In the genomic region with DNA sequence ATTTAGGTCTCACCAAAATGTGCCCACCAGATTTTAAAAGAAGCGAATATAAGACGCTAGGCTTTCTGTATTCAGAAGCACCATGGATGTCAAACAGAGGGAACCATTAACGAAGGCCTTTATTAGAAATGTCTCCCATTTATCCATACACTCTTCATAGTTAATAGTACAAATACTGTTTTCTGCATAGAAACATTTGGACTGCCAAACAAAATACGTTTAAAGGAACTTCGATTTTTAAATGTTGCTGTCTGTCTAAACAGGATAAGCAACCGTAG, we compare ENCODE assay signal across 8 cellular contexts. TPM values are rescaled to one million over a fixed set of nuclear protein-coding genes. Genes with fewer than 3 reads are reported as not detected.
A peak's percentile ranks its signal among the peaks of the same experiment; 100 is the strongest.
DNase-seq lines count a peak whose midpoint lies in the region; ATAC-seq and TF ChIP-seq lines count a peak whose summit lies in the region.

No MANE protein-coding gene starts in this region.

- H3K27me3 ChIP-seq in lower lobe of right lung (ENCODE audit: low read depth) (no peaks in the 10 kb centered on the region), aorta (ENCODE audit: control insufficient read depth in 1 of 2, insufficient read depth in 2 of 2, low read length in 1 of 2) (peaks cover 0 to 2% of the 10 kb centered on the region in 2 donors)

- H3K27me3 Mint-ChIP-seq in stimulated activated naive CD8-positive, alpha-beta T cell treated with anti-CD3 and anti-CD28 coated beads, Interleukin-15, Interleukin-2, amounts not matched to agents 100 ng/mL and 50 ng/mL, for 24 hours, result no peaks in the 10 kb centered on the region

- no peak for ATAC-seq in stimulated activated naive CD8-positive, alpha-beta T cell treated with anti-CD3 and anti-CD28 coated beads, Interleukin-15, Interleukin-2, amounts not matched to agents 100 U/mL and 50 U/mL, for 24 hours
- no peak for ATAC-seq in lower lobe of right lung
- no peak for ATAC-seq in aorta (ENCODE audit: low FRiP score)

- H3K27ac ChIP-seq in lower lobe of right lung, result peak overlapping the region; percentile 93
- H3K27ac ChIP-seq in aorta (ENCODE audit: low read depth in 1 of 2, low read length in 2 of 2), result peak overlapping the region; percentile 79 to 91

- no peaks in the 10 kb centered on the region for H3K9me3 ChIP-seq in lower lobe of right lung
- no peaks in the 10 kb centered on the region for H3K9me3 ChIP-seq in aorta (ENCODE audit: control insufficient read depth, low read length)

- H3K4me3 ChIP-seq in astrocyte of the cerebellum (ENCODE audit: low read depth, low read length) (peak overlapping the region; percentile 78), lower lobe of right lung (peak overlapping the region; percentile 59), aorta (ENCODE audit: low read length in 2 of 2) (peak overlapping the region; percentile 90 to 97)

- H3K9me3 Mint-ChIP-seq in stimulated activated naive CD8-positive, alpha-beta T cell treated with anti-CD3 and anti-CD28 coated beads, Interleukin-15, Interleukin-2, amounts not matched to agents 100 ng/mL and 50 ng/mL, for 24 hours, result no peaks in the 10 kb centered on the region

- TF ChIP-seq CTCF in astrocyte of the cerebellum (IDR thresholded peaks at IDR 0.05; ENCODE audit: low read depth, low read length, missing control alignments) (no peak), lower lobe of right lung (IDR thresholded peaks at IDR 0.05) (no peak), GM20000 (IDR thresholded peaks at IDR 0.05; ENCODE audit: extremely low read depth, missing control alignments) (no peak)

- intact Hi-C loops in lower lobe of right lung (cut with DNase I) (no loop called here), aorta (cut with DNase I) (loop anchor here in 1 of 2 donors (2.0 to 10.0 kb wide), 2 partner anchors 22 to 150 kb away; a partner anchor contains a TSS)

- WGBS in aorta, 2 donors, result 2% methylated on average over 6 of the region's 6 CpGs

- H3K27ac Mint-ChIP-seq in stimulated activated naive CD8-positive, alpha-beta T cell treated with anti-CD3 and anti-CD28 coated beads, Interleukin-15, Interleukin-2, amounts not matched to agents 100 ng/mL and 50 ng/mL, for 24 hours, result peak overlapping the region; percentile 99

- in situ Hi-C loops in astrocyte of the cerebellum (cut with HindIII; ENCODE audit: low sequenced_read_pairs), result no loop called here

- peak overlapping the region; percentile 90 for H3K4me3 Mint-ChIP-seq in stimulated activated naive CD8-positive, alpha-beta T cell treated with anti-CD3 and anti-CD28 coated beads, Interleukin-15, Interleukin-2, amounts not matched to agents 100 ng/mL and 50 ng/mL, for 24 hours

- H3K36me3 ChIP-seq in lower lobe of right lung, result no peaks in the 10 kb centered on the region
- H3K36me3 ChIP-seq in aorta (ENCODE audit: control insufficient read depth in 1 of 2, insufficient read depth in 2 of 2, low read length in 1 of 2), result no peaks in the 10 kb centered on the region

- peaks cover 8% of the 10 kb centered on the region for H3K4me1 ChIP-seq in lower lobe of right lung
- no peaks in the 10 kb centered on the region for H3K4me1 ChIP-seq in aorta (ENCODE audit: control insufficient read depth in 1 of 2, insufficient read depth in 2 of 2, low read length in 2 of 2)

- DNase-seq in stimulated activated naive CD8-positive, alpha-beta T cell treated with anti-CD3 and anti-CD28 coated beads, Interleukin-15, Interleukin-2, amounts not matched to agents 100 U/mL and 50 U/mL, for 24 hours, result no peak
- DNase-seq in astrocyte of the cerebellum (ENCODE audit: low read depth) (no peak), lower lobe of right lung (no peak), aorta (no peak), GM20000 (ENCODE audit: low spot score) (no peak), NCI-H1048 (lab: John Stamatoyannopoulos, UW) (no peak), RKO (ENCODE audit: low spot score) (no peak)

- no peaks in the 10 kb centered on the region for H3K36me3 Mint-ChIP-seq in stimulated activated naive CD8-positive, alpha-beta T cell treated with anti-CD3 and anti-CD28 coated beads, Interleukin-15, Interleukin-2, amounts not matched to agents 100 ng/mL and 50 ng/mL, for 24 hours (ENCODE audit: low read depth)

- peaks cover 42% of the 10 kb centered on the region for H3K4me1 Mint-ChIP-seq in stimulated activated naive CD8-positive, alpha-beta T cell treated with anti-CD3 and anti-CD28 coated beads, Interleukin-15, Interleukin-2, amounts not matched to agents 100 ng/mL and 50 ng/mL, for 24 hours (ENCODE audit: low read depth)

RNA-seq across cellular contexts. Expression of gene HFE, which starts 32.6 kb away (rescaled TPM):
- 12.4 TPM for total RNA-seq in lower lobe of right lung
- 10 to 100 TPM in 1 of 2 donors, 1 to 10 TPM in 1; 5.6 to 17.9 TPM for total RNA-seq in aorta
- polyA plus RNA-seq in aorta, result 1 to 10 TPM; 3.9 to 6.7 TPM
